In genomic region chr2:143893340-143893739, GRCh38 we compare ENCODE assay signal across 25 cellular contexts.
DNase-seq lines count a peak whose midpoint lies in the region; ATAC-seq, FAIRE-seq and TF ChIP-seq lines count a peak whose summit lies in the region.
"Had no signal": no experiment of that assay in that cellular context is flagged by ENCODE, and none has a peak within 500 bp of the region (broad histone marks: within the 10 kb centered on the region; RNA-seq: fewer than 3 reads in every experiment).

No MANE protein-coding gene starts in this region.

- no CpG with 5 or more reads among the region's 4 CpGs for WGBS in mesendoderm (ENCODE audit: extremely low coverage, insufficient coverage, low lambda C conversion rate)

- H3K27ac ChIP-seq in HUES48 (ENCODE audit: low read depth, low read length) (peak overlapping the region; percentile 11), mesendoderm (ENCODE audit: low read depth, low read length) (no peak overlapping the region)
- H3K27ac ChIP-seq: BLaER1 treated with 17β-estradiol and CSF1 and Interleukin-3, amounts not matched to agents 10 nM and 100 nM had no signal

- H3K4me3 ChIP-seq in HUES48 (ENCODE audit: low read depth, low read length) (no peak overlapping the region), bronchial epithelial cell (ENCODE audit: low read depth, low read length) (no peak overlapping the region), mesendoderm (ENCODE audit: low read length) (no peak overlapping the region)
- H3K4me3 ChIP-seq: BLaER1 treated with 17β-estradiol and CSF1 and Interleukin-3, amounts not matched to agents 10 nM and 100 nM had no signal

- FAIRE-seq in bronchial epithelial cell (lab: Jason Lieb, UNC): no peak
- FAIRE-seq: G401.6, GM19239 had no signal

- H3K36me3 ChIP-seq in HUES48 (ENCODE audit: control insufficient read depth, insufficient read depth, low read length): no peaks in the 10 kb centered on the region
- H3K36me3 ChIP-seq in bronchial epithelial cell (ENCODE audit: control insufficient read depth, insufficient read depth, low read length): no peaks in the 10 kb centered on the region
- H3K36me3 ChIP-seq in mesendoderm (ENCODE audit: control insufficient read depth, insufficient read depth, low read length): no peaks in the 10 kb centered on the region
- H3K36me3 ChIP-seq: BLaER1 treated with 17β-estradiol and CSF1 and Interleukin-3, amounts not matched to agents 10 nM and 100 nM had no signal

- no peak overlapping the region for H2BK120ac ChIP-seq in mesendoderm (ENCODE audit: low read depth, low read length)

- no peaks in the 10 kb centered on the region for H3K9me3 ChIP-seq in HUES48 (ENCODE audit: control insufficient read depth, insufficient read depth, low read length)
- H3K9me3 ChIP-seq: BLaER1 treated with 17β-estradiol and CSF1 and Interleukin-3, amounts not matched to agents 10 nM and 100 nM; Caco-2 had no signal

- H2AK5ac ChIP-seq in mesendoderm (ENCODE audit: low read length): no peak overlapping the region

- no peak overlapping the region for H3K18ac ChIP-seq in mesendoderm (ENCODE audit: low read length)

- no peak overlapping the region for H4K5ac ChIP-seq in mesendoderm (ENCODE audit: low read length)

- H3K4me2 ChIP-seq in mesendoderm (ENCODE audit: low read length): no peak overlapping the region
- H3K4me2 ChIP-seq: BLaER1 treated with 17β-estradiol and CSF1 and Interleukin-3, amounts not matched to agents 10 nM and 100 nM had no signal

- H3K79me2 ChIP-seq in mesendoderm (ENCODE audit: control insufficient read depth, insufficient read depth, low read length): no peaks in the 10 kb centered on the region

- peaks cover 39% of the 10 kb centered on the region for H3K4me1 ChIP-seq in HUES48 (ENCODE audit: control insufficient read depth, insufficient read depth, low read length)
- H3K4me1 ChIP-seq in mesendoderm (ENCODE audit: control insufficient read depth, low read depth, low read length): no peaks in the 10 kb centered on the region
- H3K4me1 ChIP-seq: BLaER1 treated with 17β-estradiol and CSF1 and Interleukin-3, amounts not matched to agents 10 nM and 100 nM; Caco-2 had no signal

- H4K8ac ChIP-seq in mesendoderm (ENCODE audit: low read depth, low read length): no peak overlapping the region

- no peak overlapping the region for H3K23ac ChIP-seq in mesendoderm (ENCODE audit: low read length)

- no peak overlapping the region for H3K56ac ChIP-seq in mesendoderm (ENCODE audit: low read length)

- ATAC-seq in HG02970 (IDR thresholded peaks at IDR 0.05; ENCODE audit: low FRiP score, unreplicated experiment): no peak

- DNase-seq in bronchial epithelial cell (ENCODE audit: low read depth) (peak; percentile 18), mesendoderm (peak; percentile 56), GM19240 (ENCODE audit: insufficient read length, low spot score) (no peak), NCI-H774 (lab: John Stamatoyannopoulos, UW) (no peak), kidney tubule cell (ENCODE audit: low spot score) (no peak)
- DNase-seq: ACHN; Caco-2; CD4-positive, alpha-beta memory T cell; DMS 273 treated with DMSO at 0.1 percent for 48 hours; DND-41; H7; KBM-7; MM.1S; NCI-H1048; NCI-H1417 treated with DMSO at 0.1 percent for 48 hours; NCI-H1930; NCI-H226; NCI-H524; OCI-M1; Right ventricle myocardium superior had no signal

- no peak for TF ChIP-seq CTCF in bronchial epithelial cell (IDR thresholded peaks at IDR 0.05; ENCODE audit: insufficient read depth, low read length, severe bottlenecking)

- H2BK15ac ChIP-seq in mesendoderm (replicated peaks; ENCODE audit: low read depth): no peak overlapping the region

- peaks cover 43% of the 10 kb centered on the region for H3K27me3 ChIP-seq in HUES48 (ENCODE audit: control insufficient read depth, insufficient read depth, low read length)
- no peaks in the 10 kb centered on the region for H3K27me3 ChIP-seq in bronchial epithelial cell (ENCODE audit: control insufficient read depth, insufficient read depth, low read length)
- no peaks in the 10 kb centered on the region for H3K27me3 ChIP-seq in mesendoderm (ENCODE audit: insufficient read depth, low read length, poor library complexity)
- H3K27me3 ChIP-seq: BLaER1 treated with 17β-estradiol and CSF1 and Interleukin-3, amounts not matched to agents 10 nM and 100 nM had no signal

- H3K9ac ChIP-seq in HUES48 (ENCODE audit: low read depth, low read length) (no peak overlapping the region), mesendoderm (ENCODE audit: low read length) (no peak overlapping the region)
- H3K9ac ChIP-seq: BLaER1 treated with 17β-estradiol and CSF1 and Interleukin-3, amounts not matched to agents 10 nM and 100 nM had no signal

- H3K79me1 ChIP-seq in mesendoderm (ENCODE audit: low read length): no peaks in the 10 kb centered on the region

- H3K4ac ChIP-seq in mesendoderm (ENCODE audit: low read depth, low read length): no peak overlapping the region

- H2BK5ac ChIP-seq in mesendoderm (ENCODE audit: low read length): no peak overlapping the region

Comparison
In these comparisons a context has a peak if more than half of its experiments do, and no peak if none do; other contexts are left out.
1. DNase-seq: peak in bronchial epithelial cell (single experiment) and mesendoderm (single experiment); none in GM19240 (single experiment), NCI-H774 (single experiment) and kidney tubule cell (single experiment).